13 cellular contexts compared by ENCODE assay signal in the genomic region with DNA sequence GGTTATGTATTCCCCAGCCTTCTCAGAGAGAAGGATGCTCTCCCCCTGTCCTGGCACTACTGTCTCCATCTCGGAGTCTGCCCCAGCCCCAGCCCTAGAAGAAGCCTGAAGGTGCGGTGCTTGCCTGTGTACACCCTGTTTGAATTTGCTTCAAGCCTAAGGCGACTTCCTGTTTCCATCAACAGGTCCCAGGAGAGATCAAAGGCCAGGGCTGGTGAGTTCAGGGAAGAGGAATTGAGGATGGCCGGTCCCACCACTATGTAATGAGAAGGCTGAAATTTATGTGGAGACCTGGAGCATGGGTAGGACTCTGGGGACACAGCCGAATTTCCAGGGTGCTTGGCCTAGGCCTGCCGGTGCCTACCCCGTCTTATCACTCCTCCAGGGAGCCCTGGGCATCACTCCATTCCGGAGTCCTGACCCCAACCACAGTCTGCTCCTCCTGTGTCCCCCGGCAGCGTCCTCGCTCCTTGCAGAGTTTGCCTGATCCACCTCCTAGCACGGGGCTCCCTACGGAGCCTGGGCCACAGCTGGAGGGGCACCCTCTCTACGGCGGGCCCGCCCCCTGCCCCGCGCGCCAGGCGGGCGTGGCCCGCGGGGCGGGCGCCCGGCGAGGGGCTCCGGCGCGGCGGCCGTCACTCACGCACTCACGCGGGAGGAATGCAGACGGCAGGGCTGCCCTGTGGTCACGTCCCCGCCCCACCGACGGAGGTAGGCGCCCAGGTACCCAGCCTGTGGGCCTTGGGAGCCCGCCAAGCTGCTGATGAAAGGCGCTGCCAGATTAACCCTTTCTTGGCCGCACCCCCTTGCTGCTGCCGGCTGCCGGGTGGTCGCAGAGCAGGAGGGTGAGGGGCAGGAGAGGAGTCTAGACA. TPM values are rescaled to one million over a fixed set of nuclear protein-coding genes. Genes with fewer than 3 reads are reported as not detected.
DNase-seq lines count a peak whose midpoint lies in the region; FAIRE-seq and TF ChIP-seq lines count a peak whose summit lies in the region.
"Had no signal": no experiment of that assay in that cellular context is flagged by ENCODE, and none has a peak within 500 bp of the region (broad histone marks: within the 10 kb centered on the region; RNA-seq: fewer than 3 reads in every experiment).

No MANE protein-coding gene starts in this region.

- H3K9me3 Mint-ChIP-seq in mesothelial cell of epicardium, result no peaks in the 10 kb centered on the region
- H3K9me3 Mint-ChIP-seq: stimulated activated naive CD8-positive, alpha-beta T cell treated with anti-CD3 and anti-CD28 coated beads, Interleukin-15, Interleukin-2, amounts not matched to agents 100 ng/mL and 50 ng/mL, for 24 hours had no signal

- TF ChIP-seq CTCF in bronchial epithelial cell (IDR thresholded peaks at IDR 0.05; ENCODE audit: insufficient read depth, low read length, severe bottlenecking) (no peak), mesothelial cell of epicardium (IDR thresholded peaks at IDR 0.05; ENCODE audit: unreplicated experiment) (no peak)

- no peaks in the 10 kb centered on the region for H3K9me3 ChIP-seq in HUES6 (ENCODE audit: control insufficient read depth, insufficient read depth, low read depth, low read length)

- DNase-seq in DMS153 (lab: John Stamatoyannopoulos, UW) (peak; percentile 38), bronchial epithelial cell (ENCODE audit: low read depth) (peak; percentile 12), mesothelial cell of epicardium (ENCODE audit: low spot score in 2 of 2, unreplicated experiment in 2 of 2) (peak in 1 of 2 experiments; percentile 67), SIG-M5 treated with dmso at 0.1 percent for 504 hours (lab: John Stamatoyannopoulos, UW; ENCODE audit: unreplicated experiment) (no peak), hypothalamus (lab: John Stamatoyannopoulos, UW) (no peak), epidermal melanocyte (ENCODE audit: insufficient read length, low spot score) (no peak)
- DNase-seq in activated naive CD4-positive, alpha-beta T cell treated with anti-CD3 and anti-CD28 coated beads, Interleukin-2, amount 50 U/mL, for 16 hours, result no peak
- DNase-seq: activated CD8-positive, alpha-beta memory T cell treated with anti-CD3 and anti-CD28 coated beads, Interleukin-2, amount 10 ng/mL, durations not matched to agents 7 days and 5 days; brain microvascular endothelial cell; NCI-H524 treated with DMSO at 0.1 percent for 48 hours; T-helper 17 cell had no signal

- peaks cover 49% of the 10 kb centered on the region for H3K4me1 Mint-ChIP-seq in mesothelial cell of epicardium
- H3K4me1 Mint-ChIP-seq: activated CD8-positive, alpha-beta memory T cell treated with anti-CD3 and anti-CD28 coated beads, Interleukin-2, amount 10 ng/mL, durations not matched to agents 7 days and 5 days; T-helper 17 cell had no signal

- H3K27ac Mint-ChIP-seq in mesothelial cell of epicardium, result peak overlapping the region; percentile 53
- H3K27ac Mint-ChIP-seq: activated CD8-positive, alpha-beta memory T cell treated with anti-CD3 and anti-CD28 coated beads, Interleukin-2, amount 10 ng/mL, durations not matched to agents 7 days and 5 days; stimulated activated naive CD8-positive, alpha-beta T cell treated with anti-CD3 and anti-CD28 coated beads, Interleukin-15, Interleukin-2, amounts not matched to agents 100 ng/mL and 50 ng/mL, for 24 hours; T-helper 17 cell had no signal

- no peak for FAIRE-seq in bronchial epithelial cell (lab: Jason Lieb, UNC)

- peaks cover 21% of the 10 kb centered on the region; the same call in 1 of the 2 replicates for H3K4me1 ChIP-seq in HUES6 (ENCODE audit: control insufficient read depth, insufficient read depth, low read length)

- H3K27ac ChIP-seq in HUES6 (ENCODE audit: low read depth, low read length), result no peak overlapping the region
- H3K27ac ChIP-seq: brain microvascular endothelial cell had no signal

- H3K9ac ChIP-seq in HUES6 (ENCODE audit: low read length), result no peak overlapping the region

- peaks cover 64% of the 10 kb centered on the region for H3K27me3 ChIP-seq in HUES6 (ENCODE audit: control insufficient read depth, insufficient read depth, low read length)
- H3K27me3 ChIP-seq in bronchial epithelial cell (ENCODE audit: control insufficient read depth, insufficient read depth, low read length), result peaks cover 27% of the 10 kb centered on the region

- H3K36me3 ChIP-seq in HUES6 (ENCODE audit: control insufficient read depth, insufficient read depth, low read length), result no peaks in the 10 kb centered on the region
- H3K36me3 ChIP-seq in bronchial epithelial cell (ENCODE audit: control insufficient read depth, insufficient read depth, low read length), result no peaks in the 10 kb centered on the region
- H3K36me3 ChIP-seq: brain microvascular endothelial cell had no signal

- H3K4me3 Mint-ChIP-seq in mesothelial cell of epicardium, result peak overlapping the region; percentile 38
- H3K4me3 Mint-ChIP-seq: activated CD8-positive, alpha-beta memory T cell treated with anti-CD3 and anti-CD28 coated beads, Interleukin-2, amount 10 ng/mL, durations not matched to agents 7 days and 5 days; stimulated activated naive CD8-positive, alpha-beta T cell treated with anti-CD3 and anti-CD28 coated beads, Interleukin-15, Interleukin-2, amounts not matched to agents 100 ng/mL and 50 ng/mL, for 24 hours; T-helper 17 cell had no signal

- H3K4me3 ChIP-seq in HUES6 (ENCODE audit: low read depth, low read length), result peak overlapping the region; percentile 63
- H3K4me3 ChIP-seq in bronchial epithelial cell (ENCODE audit: low read depth, low read length), result no peak overlapping the region

- H3K36me3 Mint-ChIP-seq in mesothelial cell of epicardium, result no peaks in the 10 kb centered on the region
- H3K36me3 Mint-ChIP-seq: activated CD8-positive, alpha-beta memory T cell treated with anti-CD3 and anti-CD28 coated beads, Interleukin-2, amount 10 ng/mL, durations not matched to agents 7 days and 5 days had no signal

- peaks cover 47% of the 10 kb centered on the region for H3K27me3 Mint-ChIP-seq in mesothelial cell of epicardium (ENCODE audit: low read depth)

RNA-seq across cellular contexts. Expression of gene TAC4, which starts 53.8 kb away (rescaled TPM):
- total RNA-seq in bronchial epithelial cell (not detected in 2 replicates), mesothelial cell of epicardium (not detected in 3 replicates)
- total RNA-seq: activated CD8-positive, alpha-beta memory T cell treated with anti-CD3 and anti-CD28 coated beads, Interleukin-2, amount 10 ng/mL, durations not matched to agents 7 days and 5 days; T-helper 17 cell had no signal

Comparison
In these comparisons a context has a peak if more than half of its experiments do, and no peak if none do; other contexts are left out.
1. DNase-seq: peak in DMS153 (single experiment) and bronchial epithelial cell (single experiment); none in SIG-M5 treated with dmso at 0.1 percent for 504 hours (single experiment), activated naive CD4-positive, alpha-beta T cell treated with anti-CD3 and anti-CD28 coated beads, Interleukin-2, amount 50 U/mL, for 16 hours (single experiment), hypothalamus (0 of 51) and epidermal melanocyte (single experiment).